In genomic region chrX:122583526-122583925, GRCh38 we compare ENCODE assay signal across 16 cellular contexts.
A peak's percentile ranks its signal among the peaks of the same experiment; 100 is the strongest.
DNase-seq lines count a peak whose midpoint lies in the region; ATAC-seq, FAIRE-seq and TF ChIP-seq lines count a peak whose summit lies in the region.
"Had no signal": no experiment of that assay in that cellular context is flagged by ENCODE, and none has a peak within 500 bp of the region (broad histone marks: within the 10 kb centered on the region; RNA-seq: fewer than 3 reads in every experiment).

No MANE protein-coding gene starts in this region.

- no peaks in the 10 kb centered on the region for H3K36me3 ChIP-seq in RWPE2 (ENCODE audit: low read depth)

- POLR2A ChIA-PET in A549 (lab: Yijun Ruan, JAX) = no interaction called here

- H3K4me1 ChIP-seq in A549 (no peaks in the 10 kb centered on the region), RWPE2 (ENCODE audit: insufficient read depth, poor library complexity, severe bottlenecking) (peaks cover 7% of the 10 kb centered on the region)
- H3K4me1 ChIP-seq: Caco-2 had no signal

- no peak for TF ChIP-seq RAD21 in A549 (conservative IDR thresholded peaks at IDR 0.05 in 1 of 2, IDR thresholded peaks at IDR 0.05 in 1 of 2)

- H3K9me3 ChIP-seq in A549 = no peaks in the 10 kb centered on the region; the same call in 2 of the 3 replicates
- no peaks in the 10 kb centered on the region for H3K9me3 ChIP-seq in RWPE2 (ENCODE audit: severe bottlenecking)
- H3K9me3 ChIP-seq: Caco-2 had no signal

- peak; percentile 36 for FAIRE-seq in A549 (lab: Jason Lieb, UNC)
- FAIRE-seq: G401.6, GM12891, GM19239 had no signal

- ATAC-seq in A549 (no peak), RWPE2 (ENCODE audit: low read depth) (0 out of 3 replicates have a peak, but pooled peaks have one; percentile 26), HG02798 (IDR thresholded peaks at IDR 0.05; ENCODE audit: poor library complexity, unreplicated experiment) (no peak), HG02610 (IDR thresholded peaks at IDR 0.05; ENCODE audit: unreplicated experiment) (no peak)
- ATAC-seq: CD8-positive, alpha-beta T cell had no signal

- H3K4me3 ChIP-seq in A549 = no peak overlapping the region
- no peak overlapping the region for H3K4me3 ChIP-seq in RWPE2 (ENCODE audit: severe bottlenecking)

- CTCF ChIA-PET in A549 (lab: Yijun Ruan, JAX) = no interaction called here

- TF ChIP-seq EP300 in A549 (IDR thresholded peaks at IDR 0.05) = no peak

- TF ChIP-seq CTCF in A549 (IDR thresholded peaks at IDR 0.05) = no peak
- no peak for TF ChIP-seq CTCF in RWPE2 (IDR thresholded peaks at IDR 0.05; ENCODE audit: poor library complexity, severe bottlenecking)

- no peak for TF ChIP-seq POLR2A in A549 (IDR thresholded peaks at IDR 0.05; ENCODE audit: low read length)

- no peak overlapping the region for H3K4me2 ChIP-seq in A549

- DNase-seq in A549 (ENCODE audit: low read depth in 1 of 2, low spot score in 1 of 2) (no peak), COLO668 (lab: John Stamatoyannopoulos, UW; ENCODE audit: unreplicated experiment) (peak; percentile 44), RWPE2 (ENCODE audit: low spot score) (no peak), left kidney (ENCODE audit: low read depth, low spot score) (peak; percentile 78)
- DNase-seq: Caco-2; CD8-positive, alpha-beta T cell; DMS79 treated with DMSO at 0.1 percent for 48 hours; EL; H7; IMR-90; KBM-7 had no signal

- 0% methylated on average over 3 of the region's 3 CpGs for WGBS in A549 (ENCODE audit: missing lambda C conversion rate)

- H3K27ac ChIP-seq in A549 (no peak overlapping the region), RWPE2 (ENCODE audit: poor library complexity, severe bottlenecking) (peak overlapping the region; percentile 69)

- H3K27me3 ChIP-seq in RWPE2 (ENCODE audit: insufficient read depth, poor library complexity, severe bottlenecking) = no peaks in the 10 kb centered on the region

TF ChIP-seq in A549, 52 proteins besides CTCF, POLR2A, EP300 and RAD21:
- no peak for TF ChIP-seq EHMT2 (IDR thresholded peaks at IDR 0.05; ENCODE audit: low read depth)

Comparison
In these comparisons a context has a peak if more than half of its experiments do, and no peak if none do; other contexts are left out.
1. DNase-seq: peak in COLO668 (single experiment) and left kidney (single experiment); none in A549 (0 of 2) and RWPE2 (single experiment).